In genomic region chr4:11232004-11232403, GRCh38 we compare ENCODE assay signal across 24 cellular contexts.
A peak's percentile ranks its signal among the peaks of the same experiment; 100 is the strongest.
DNase-seq lines count a peak whose midpoint lies in the region; ATAC-seq, FAIRE-seq and TF ChIP-seq lines count a peak whose summit lies in the region.
"Had no signal": no experiment of that assay in that cellular context is flagged by ENCODE, and none has a peak within 500 bp of the region (broad histone marks: within the 10 kb centered on the region; RNA-seq: fewer than 3 reads in every experiment).

No MANE protein-coding gene starts in this region.

- ATAC-seq in gastroesophageal sphincter = no peak
- ATAC-seq: activated CD8-positive, alpha-beta T cell treated with anti-CD3 and anti-CD28 coated beads, Interleukin-2, amount 10 ng/mL, durations not matched to agents 7 days and 5 days; activated T-cell treated with anti-CD3 and anti-CD28 coated beads, Interleukin-2, amount 50 U/mL, for 4 hours; heart left ventricle; upper lobe of right lung had no signal

- H3K4me1 ChIP-seq in prostate gland (replicated peaks) = no peaks in the 10 kb centered on the region
- H3K4me1 ChIP-seq in gastroesophageal sphincter = no peaks in the 10 kb centered on the region
- H3K4me1 ChIP-seq: BE2C, heart left ventricle, left ventricle myocardium inferior, upper lobe of right lung had no signal

- FAIRE-seq in bronchial epithelial cell (lab: Jason Lieb, UNC) = no peak
- FAIRE-seq: GM18507 had no signal

- H3K9me3 ChIP-seq in prostate gland = no peaks in the 10 kb centered on the region
- no peaks in the 10 kb centered on the region for H3K9me3 ChIP-seq in MG63
- peaks cover 0 to 7% (median 0%) of the 10 kb centered on the region in 3 donors for H3K9me3 ChIP-seq in gastroesophageal sphincter
- H3K9me3 ChIP-seq: BE2C, upper lobe of right lung had no signal

- no peak overlapping the region for H3K4me3 ChIP-seq in bronchial epithelial cell (ENCODE audit: low read depth, low read length)
- H3K4me3 ChIP-seq in prostate gland = no peak overlapping the region
- H3K4me3 ChIP-seq in MG63 = no peak overlapping the region
- no peak overlapping the region for H3K4me3 ChIP-seq in gastroesophageal sphincter
- H3K4me3 ChIP-seq: heart left ventricle, left ventricle myocardium inferior, upper lobe of right lung had no signal

- TF ChIP-seq CTCF in bronchial epithelial cell (IDR thresholded peaks at IDR 0.05; ENCODE audit: insufficient read depth, low read length, severe bottlenecking) (no peak), prostate gland (IDR thresholded peaks at IDR 0.05) (no peak), gastroesophageal sphincter (IDR thresholded peaks at IDR 0.05) (no peak)

- H3K36me3 ChIP-seq in bronchial epithelial cell (ENCODE audit: control insufficient read depth, insufficient read depth, low read length) = no peaks in the 10 kb centered on the region
- no peaks in the 10 kb centered on the region for H3K36me3 ChIP-seq in prostate gland
- H3K36me3 ChIP-seq in MG63 = no peaks in the 10 kb centered on the region
- no peaks in the 10 kb centered on the region for H3K36me3 ChIP-seq in gastroesophageal sphincter
- H3K36me3 ChIP-seq: BE2C, heart left ventricle, left ventricle myocardium inferior, upper lobe of right lung had no signal

- peak; percentile 53 for DNase-seq in DMS153 (lab: John Stamatoyannopoulos, UW)
- DNase-seq in DMS153 treated with DMSO at 0.1 percent for 48 hours (lab: John Stamatoyannopoulos, UW; ENCODE audit: unreplicated experiment) = no peak
- peak; percentile 59 for DNase-seq in NCI-H2029 (lab: John Stamatoyannopoulos, UW)
- DNase-seq in bronchial epithelial cell (ENCODE audit: low read depth) = peak; percentile 25
- DNase-seq in prostate gland (ENCODE audit: low spot score) = peak; percentile 25
- DNase-seq in foreskin melanocyte = no peak
- no peak for DNase-seq in MG63
- DNase-seq: 8988T; activated CD4-positive, CD25-positive, alpha-beta regulatory T cell treated with anti-CD3 and anti-CD28 coated beads, Interleukin-2, amount 50 U/mL, for 72 hours; activated CD8-positive, alpha-beta T cell treated with anti-CD3 and anti-CD28 coated beads, Interleukin-2, amount 10 ng/mL, durations not matched to agents 7 days and 5 days; activated naive CD4-positive, alpha-beta T cell treated with anti-CD3 and anti-CD28 coated beads, Interleukin-2, amount 10 ng/mL, durations not matched to agents 7 days and 5 days; activated T-cell treated with anti-CD3 and anti-CD28 coated beads, Interleukin-2, amount 50 U/mL, for 4 hours; BE2C; cerebellar nuclear complex; effector CD8-positive, alpha-beta T cell; heart left ventricle; IMR-90; left ventricle myocardium inferior; NCI-H2107; NCI-H526; Right ventricle myocardium superior; upper lobe of right lung had no signal

- no peak for TF ChIP-seq EP300 in gastroesophageal sphincter (IDR thresholded peaks at IDR 0.05)

- whole genome bisulfite sequencing in prostate gland = 17% methylated on average over 4 of the region's 4 CpGs
- 18 to 36% methylated on average over 3 to 4 of the region's 4 CpGs for WGBS in gastroesophageal sphincter (ENCODE audit: low coverage in 1 of 2), 2 donors

- H3K27me3 ChIP-seq in bronchial epithelial cell (ENCODE audit: control insufficient read depth, insufficient read depth, low read length) = peaks cover 8% of the 10 kb centered on the region
- H3K27me3 ChIP-seq in prostate gland (replicated peaks; ENCODE audit: insufficient read depth) = no peaks in the 10 kb centered on the region
- H3K27me3 ChIP-seq in MG63 = no peaks in the 10 kb centered on the region
- no peaks in the 10 kb centered on the region for H3K27me3 ChIP-seq in gastroesophageal sphincter
- H3K27me3 ChIP-seq: BE2C, heart left ventricle, upper lobe of right lung had no signal

- intact Hi-C loops in prostate gland (cut with DNase I) = no loop called here

- no peak overlapping the region for H3K27ac ChIP-seq in prostate gland
- no peak overlapping the region for H3K27ac ChIP-seq in gastroesophageal sphincter
- H3K27ac ChIP-seq: heart left ventricle, left ventricle myocardium inferior, upper lobe of right lung had no signal

- no peak for TF ChIP-seq POLR2A in prostate gland (IDR thresholded peaks at IDR 0.05)
- TF ChIP-seq POLR2A in gastroesophageal sphincter (IDR thresholded peaks at IDR 0.05) = no peak

Comparison
In these comparisons a context has a peak if more than half of its experiments do, and no peak if none do; other contexts are left out.
1. DNase-seq: peak in DMS153 (single experiment), NCI-H2029 (single experiment), bronchial epithelial cell (single experiment) and prostate gland (single experiment); none in DMS153 treated with DMSO at 0.1 percent for 48 hours (single experiment), foreskin melanocyte (single experiment) and MG63 (single experiment).